15 cellular contexts compared by ENCODE assay signal in genomic region chr4:7936963-7937362, GRCh38. TPM values are rescaled to one million over a fixed set of nuclear protein-coding genes. Genes with fewer than 3 reads are reported as not detected.
A peak's percentile ranks its signal among the peaks of the same experiment; 100 is the strongest.
DNase-seq lines count a peak whose midpoint lies in the region; ATAC-seq and TF ChIP-seq lines count a peak whose summit lies in the region.
"Had no signal": no experiment of that assay in that cellular context is flagged by ENCODE, and none has a peak within 500 bp of the region (broad histone marks: within the 10 kb centered on the region; RNA-seq: fewer than 3 reads in every experiment).

No MANE protein-coding gene starts in this region.

- no peak overlapping the region for H3K27ac Mint-ChIP-seq in activated naive CD8-positive, alpha-beta T cell
- no peak overlapping the region for H3K27ac Mint-ChIP-seq in activated naive CD8-positive, alpha-beta T cell treated with anti-CD3 and anti-CD28 coated beads, Interleukin-2, amount 50 U/mL, for 24 hours
- H3K27ac Mint-ChIP-seq in glutamatergic neuron (ENCODE audit: unreplicated experiment): peak overlapping the region; percentile 99

- no peak for TF ChIP-seq POLR2A in transverse colon (IDR thresholded peaks at IDR 0.05)

- intact Hi-C loops in transverse colon (cut with DNase I; ENCODE audit: low total_unique reads): loop anchor here (10.0 kb wide), 1 partner anchor 162 kb away; no protein-coding TSS in a partner anchor

- no peaks in the 10 kb centered on the region for H3K36me3 Mint-ChIP-seq in activated naive CD8-positive, alpha-beta T cell
- H3K36me3 Mint-ChIP-seq in activated naive CD8-positive, alpha-beta T cell treated with anti-CD3 and anti-CD28 coated beads, Interleukin-2, amount 50 U/mL, for 24 hours (ENCODE audit: low read depth): no peaks in the 10 kb centered on the region
- peaks cover 6% of the 10 kb centered on the region for H3K36me3 Mint-ChIP-seq in glutamatergic neuron (ENCODE audit: unreplicated experiment)

- no peaks in the 10 kb centered on the region for H3K27me3 Mint-ChIP-seq in activated naive CD8-positive, alpha-beta T cell
- H3K27me3 Mint-ChIP-seq in activated naive CD8-positive, alpha-beta T cell treated with anti-CD3 and anti-CD28 coated beads, Interleukin-2, amount 50 U/mL, for 24 hours: peaks cover 36% of the 10 kb centered on the region
- H3K27me3 Mint-ChIP-seq in glutamatergic neuron (ENCODE audit: unreplicated experiment): peaks cover 29% of the 10 kb centered on the region
- H3K27me3 Mint-ChIP-seq: effector memory CD8-positive, alpha-beta T cell had no signal

- no peaks in the 10 kb centered on the region for H3K9me3 ChIP-seq in transverse colon
- H3K9me3 ChIP-seq: BLaER1 had no signal

- H3K27ac ChIP-seq in transverse colon: peak overlapping the region; percentile 93 to 98 (median 96)
- H3K27ac ChIP-seq: BLaER1 had no signal

- no peak for DNase-seq in activated naive CD8-positive, alpha-beta T cell treated with anti-CD3 and anti-CD28 coated beads, Interleukin-2, amount 50 U/mL, for 24 hours
- DNase-seq in glutamatergic neuron: no peak
- DNase-seq in transverse colon: no peak
- DNase-seq in SW 1271 (lab: John Stamatoyannopoulos, UW): no peak
- DNase-seq in NCI-H748 (lab: John Stamatoyannopoulos, UW; ENCODE audit: unreplicated experiment): no peak
- DNase-seq: amniotic stem cell; effector memory CD8-positive, alpha-beta T cell; MM.1S; NCI-H345; retina; SHP77 had no signal

- no peak for ATAC-seq in activated naive CD8-positive, alpha-beta T cell treated with anti-CD3 and anti-CD28 coated beads, Interleukin-2, amount 50 U/mL, for 24 hours
- ATAC-seq in GM18868 (IDR thresholded peaks at IDR 0.05; ENCODE audit: unreplicated experiment): no peak
- ATAC-seq: effector memory CD8-positive, alpha-beta T cell had no signal

- H3K4me3 Mint-ChIP-seq in activated naive CD8-positive, alpha-beta T cell: peak overlapping the region; percentile 88
- no peak overlapping the region for H3K4me3 Mint-ChIP-seq in activated naive CD8-positive, alpha-beta T cell treated with anti-CD3 and anti-CD28 coated beads, Interleukin-2, amount 50 U/mL, for 24 hours
- peak overlapping the region; percentile 100 for H3K4me3 Mint-ChIP-seq in glutamatergic neuron (ENCODE audit: unreplicated experiment)

- no peak for TF ChIP-seq EP300 in transverse colon (IDR thresholded peaks at IDR 0.05; ENCODE audit: low read depth)

- in situ Hi-C loops in transverse colon (cut with MboI; ENCODE audit: low pct_ligation_motif_present in 1 of 4, low pct_unique_long_range_greater_than_20kb in 1 of 4, low sequenced_read_pairs in 3 of 4): no loop called here

- no peaks in the 10 kb centered on the region for H3K36me3 ChIP-seq in transverse colon
- H3K36me3 ChIP-seq: BLaER1 had no signal

- TF ChIP-seq CTCF in WI38 (IDR thresholded peaks at IDR 0.05; ENCODE audit: low read depth, low read length) (no peak), glutamatergic neuron (IDR thresholded peaks at IDR 0.05; ENCODE audit: partially characterized antibody, unreplicated experiment) (no peak), transverse colon (IDR thresholded peaks at IDR 0.05) (no peak)

- H3K9me3 Mint-ChIP-seq in activated naive CD8-positive, alpha-beta T cell (ENCODE audit: low read depth): no peaks in the 10 kb centered on the region
- H3K9me3 Mint-ChIP-seq in activated naive CD8-positive, alpha-beta T cell treated with anti-CD3 and anti-CD28 coated beads, Interleukin-2, amount 50 U/mL, for 24 hours: no peaks in the 10 kb centered on the region
- H3K9me3 Mint-ChIP-seq in glutamatergic neuron (ENCODE audit: unreplicated experiment): peaks cover 24% of the 10 kb centered on the region
- H3K9me3 Mint-ChIP-seq: effector memory CD8-positive, alpha-beta T cell had no signal

- no peaks in the 10 kb centered on the region for H3K27me3 ChIP-seq in transverse colon

- H3K4me3 ChIP-seq in WI38 (ENCODE audit: low read depth, low read length): peak overlapping the region; percentile 97
- no peak overlapping the region for H3K4me3 ChIP-seq in transverse colon
- H3K4me3 ChIP-seq: BLaER1 had no signal

- 40 to 71% methylated on average over 1 of the region's 1 CpG for WGBS in transverse colon (ENCODE audit: low coverage in 1 of 2), 2 donors

- H3K4me1 Mint-ChIP-seq in activated naive CD8-positive, alpha-beta T cell (ENCODE audit: low read depth): peaks cover 40% of the 10 kb centered on the region
- peaks cover 29% of the 10 kb centered on the region for H3K4me1 Mint-ChIP-seq in activated naive CD8-positive, alpha-beta T cell treated with anti-CD3 and anti-CD28 coated beads, Interleukin-2, amount 50 U/mL, for 24 hours
- H3K4me1 Mint-ChIP-seq in glutamatergic neuron (ENCODE audit: low read depth, unreplicated experiment): peaks cover 36% of the 10 kb centered on the region

- peaks cover 2 to 49% (median 22%) of the 10 kb centered on the region in 4 donors for H3K4me1 ChIP-seq in transverse colon

RNA-seq across cellular contexts. Expression of gene AFAP1, which starts 2.7 kb away (rescaled TPM):
- total RNA-seq in glutamatergic neuron (ENCODE audit: unreplicated experiment): 528 TPM
- total RNA-seq in transverse colon: 10 to 100 TPM; 25.1 to 56.9 (median 26.4) TPM
